Comparison of ENCODE assay signal across 13 cellular contexts in the genomic region with DNA sequence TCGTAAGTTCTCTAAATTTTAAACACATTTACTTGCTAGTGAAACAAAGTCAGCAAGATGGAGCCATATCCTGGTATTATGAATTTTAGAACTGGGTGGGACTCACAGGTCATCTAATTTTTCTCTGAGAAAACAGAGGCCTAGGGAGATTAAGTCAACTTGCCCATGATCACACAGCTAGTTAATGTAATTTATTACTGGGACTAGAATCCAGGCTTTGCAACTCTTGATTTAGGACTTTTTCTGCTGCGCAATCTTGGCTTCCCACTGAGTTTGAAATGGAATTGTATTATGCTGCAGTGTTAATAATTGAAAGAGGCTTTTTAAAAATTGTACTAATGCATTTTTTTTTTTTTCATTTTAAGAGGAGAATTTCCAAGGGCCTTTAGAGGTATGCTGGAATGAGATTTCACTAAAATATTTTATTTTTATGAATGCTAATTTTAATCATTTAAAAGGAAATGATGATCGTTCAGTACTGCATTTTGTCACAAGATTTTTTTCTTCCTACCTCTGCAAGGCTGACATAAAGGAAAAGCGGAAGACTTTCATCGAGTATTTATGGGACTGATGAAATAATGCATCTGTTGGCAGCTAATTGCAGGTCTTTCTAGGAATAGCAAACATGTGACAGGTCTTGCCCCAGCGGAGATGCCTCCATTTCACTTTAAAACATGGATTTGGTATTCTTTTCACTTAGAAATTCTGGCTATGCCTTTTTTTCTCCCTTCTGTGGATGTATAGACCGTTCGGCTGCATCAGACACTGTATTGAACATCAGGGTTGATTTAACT. TPM values are rescaled to one million over a fixed set of nuclear protein-coding genes. Genes with fewer than 3 reads are reported as not detected.
DNase-seq lines count a peak whose midpoint lies in the region; ATAC-seq lines count a peak whose summit lies in the region.
"Had no signal": no experiment of that assay in that cellular context is flagged by ENCODE, and none has a peak within 500 bp of the region (broad histone marks: within the 10 kb centered on the region; RNA-seq: fewer than 3 reads in every experiment).

No MANE protein-coding gene starts in this region.

- intact Hi-C loops in sciatic nerve (cut with DNase I): no loop called here

- H3K9ac ChIP-seq in SK-N-MC (ENCODE audit: insufficient read length): no peak overlapping the region
- H3K9ac ChIP-seq: BLaER1 treated with 17β-estradiol and CSF1 and Interleukin-3, amounts not matched to agents 10 nM and 100 nM had no signal

- H3K4me3 ChIP-seq in SK-N-MC: peak overlapping the region; percentile 38; the same call in 1 of the 2 replicates
- H3K4me3 ChIP-seq: BLaER1 treated with 17β-estradiol and CSF1 and Interleukin-3, amounts not matched to agents 10 nM and 100 nM had no signal

- H3K36me3 ChIP-seq in SK-N-MC (ENCODE audit: insufficient read depth, low read length): no peaks in the 10 kb centered on the region

- peak; percentile 61 for ATAC-seq in sciatic nerve
- ATAC-seq in HG03378 (IDR thresholded peaks at IDR 0.05; ENCODE audit: unreplicated experiment): no peak

- H3K27ac ChIP-seq in SK-N-MC: no peak overlapping the region
- H3K27ac ChIP-seq: BLaER1 treated with 17β-estradiol and CSF1 and Interleukin-3, amounts not matched to agents 10 nM and 100 nM had no signal

- DNase-seq in NOMO-1 treated with DMSO at 0.1 percent for 48 hours (lab: John Stamatoyannopoulos, UW; ENCODE audit: unreplicated experiment): peak; percentile 49
- no peak for DNase-seq in NOMO-1 treated with dmso at 0.1 percent for 144 hours (lab: John Stamatoyannopoulos, UW; ENCODE audit: unreplicated experiment)
- DNase-seq in SK-N-MC (ENCODE audit: low read depth, low spot score): peak; percentile 71
- DNase-seq in sciatic nerve (ENCODE audit: low spot score): no peak
- DNase-seq in NCI-H146 (lab: John Stamatoyannopoulos, UW): no peak
- no peak for DNase-seq in activated CD4-positive, alpha-beta T cell treated with anti-CD3 and anti-CD28 coated beads, Interleukin-2, amount 50 U/mL, for 4 hours
- DNase-seq: 8988T, ACHN, DMS53, GF-D8, HCEC 1CT had no signal

- no peaks in the 10 kb centered on the region for H3K9me3 ChIP-seq in SK-N-MC (ENCODE audit: low read depth, low read length)

RNA-seq across cellular contexts. Expression of a gene that starts 9.6 kb away (rescaled TPM):
- 20.6 TPM for total RNA-seq in sciatic nerve

Comparison
In these comparisons a context has a peak if more than half of its experiments do, and no peak if none do; other contexts are left out.
1. DNase-seq: peak in NOMO-1 treated with DMSO at 0.1 percent for 48 hours (single experiment) and SK-N-MC (single experiment); none in NOMO-1 treated with dmso at 0.1 percent for 144 hours (single experiment), sciatic nerve (single experiment), NCI-H146 (single experiment) and activated CD4-positive, alpha-beta T cell treated with anti-CD3 and anti-CD28 coated beads, Interleukin-2, amount 50 U/mL, for 4 hours (0 of 2).